In genomic region chr17:10824874-10825273, GRCh38 we compare ENCODE assay signal across 38 cellular contexts. TPM values are rescaled to one million over a fixed set of nuclear protein-coding genes. Genes with fewer than 3 reads are reported as not detected.
"Had no signal": no experiment of that assay in that cellular context is flagged by ENCODE, and none has a peak within 500 bp of the region (broad histone marks: within the 10 kb centered on the region; RNA-seq: fewer than 3 reads in every experiment).

No MANE protein-coding gene starts in this region.

- H3K36me3 ChIP-seq: MG63 had no signal

- H3K4me3 ChIP-seq: MG63 had no signal

- H3K27me3 ChIP-seq: MG63 had no signal

- DNase-seq: Karpas-422, Kasumi-1, MG63, MM.1S, MV-4-11, NCI-H1048, NCI-H1092, NCI-H1092 treated with DMSO at 0.1 percent for 48 hours, NCI-H1105, NCI-H1105 treated with DMSO at 0.1 percent for 48 hours, NCI-H1417, NCI-H1417 treated with DMSO at 0.1 percent for 48 hours, NCI-H1436, NCI-H1436 treated with DMSO at 0.1 percent for 48 hours, NCI-H146, NCI-H1694, NCI-H1694 treated with DMSO at 0.1 percent for 48 hours, NCI-H187, NCI-H187 treated with DMSO at 0.1 percent for 48 hours, NCI-H1930, NCI-H2029, NCI-H2029 treated with DMSO at 0.1 percent for 48 hours, NCI-H2081, NCI-H2081 treated with DMSO at 0.1 percent for 48 hours, NCI-H2107, NCI-H2171, NCI-H2171 treated with DMSO at 0.1 percent for 48 hours, NCI-H2227 treated with DMSO at 0.1 percent for 48 hours, NCI-H226, NCI-H345, NCI-H446, NCI-H446 treated with DMSO at 0.1 percent for 48 hours, NCI-H510A had no signal

- H3K9ac ChIP-seq: KMS-11 had no signal

- H3K27ac ChIP-seq: KMS-11 had no signal

- H3K9me3 ChIP-seq: MG63 had no signal

RNA-seq across cellular contexts. Expression of gene PIRT, which starts 13.0 kb away (rescaled TPM):
- total RNA-seq: LHCN-M2, M059J, MCF 10A, NCI-H460 had no signal

RNA-seq across cellular contexts. Expression of gene TMEM238L, which starts 21.0 kb away (rescaled TPM):
- total RNA-seq: LHCN-M2, M059J, MCF 10A, NCI-H460 had no signal
